Comparison of ENCODE assay signal across 8 cellular contexts in the genomic region with DNA sequence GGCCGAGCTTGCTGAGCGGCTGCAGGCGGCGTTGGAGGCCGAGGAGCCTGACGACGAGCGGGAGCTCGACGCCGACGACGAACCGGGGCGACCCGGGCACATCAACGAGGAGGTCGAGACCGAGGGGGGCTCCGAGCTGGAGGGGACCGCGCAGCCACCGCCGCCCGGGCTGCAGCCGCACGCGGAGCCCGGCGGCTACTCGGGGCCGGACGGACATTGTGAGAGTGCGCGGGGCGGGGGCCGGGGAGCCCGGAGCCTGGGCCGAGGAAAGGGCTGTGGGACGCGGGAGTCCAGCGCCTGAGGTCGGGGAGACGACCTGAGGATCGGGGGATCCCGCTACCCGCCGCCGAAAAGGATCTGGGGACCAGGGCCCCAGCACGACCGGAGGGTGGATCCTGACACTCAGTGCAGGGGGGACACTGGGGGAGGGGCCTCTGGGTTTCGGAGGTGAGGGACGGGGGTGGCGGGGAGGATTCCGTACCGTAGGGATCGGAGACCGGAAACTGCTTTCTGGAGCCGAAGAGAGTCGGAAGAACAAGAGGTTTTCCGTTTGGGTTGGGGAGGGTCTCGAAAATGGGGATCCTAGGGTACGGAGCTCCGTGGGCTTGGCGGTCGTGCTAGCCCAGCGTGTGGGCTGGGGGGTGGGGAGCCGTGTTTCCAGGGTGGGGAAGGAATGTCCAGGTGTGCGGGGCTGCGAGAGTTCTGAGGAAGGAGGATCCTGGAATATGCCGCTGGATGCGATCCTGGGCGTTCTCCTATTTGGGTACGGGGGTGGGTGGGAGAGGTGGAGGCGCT. TPM values are rescaled to one million over a fixed set of nuclear protein-coding genes. Genes with fewer than 3 reads are reported as not detected.
A peak's percentile ranks its signal among the peaks of the same experiment; 100 is the strongest.
DNase-seq lines count a peak whose midpoint lies in the region; FAIRE-seq and TF ChIP-seq lines count a peak whose summit lies in the region.

No MANE protein-coding gene starts in this region.

- no peaks in the 10 kb centered on the region for H3K9me3 Mint-ChIP-seq in activated T-cell treated with anti-CD3 and anti-CD28 coated beads, Interleukin-2, amount 50 U/mL, for 24 hours
- no peaks in the 10 kb centered on the region for H3K9me3 Mint-ChIP-seq in nephron progenitor cell

- H3K36me3 Mint-ChIP-seq in activated T-cell treated with anti-CD3 and anti-CD28 coated beads, Interleukin-2, amount 50 U/mL, for 24 hours (ENCODE audit: low read depth) = peaks cover 57% of the 10 kb centered on the region
- peaks cover 25% of the 10 kb centered on the region for H3K36me3 Mint-ChIP-seq in nephron progenitor cell (ENCODE audit: low read depth)

- WGBS in suprapubic skin = 1% methylated on average over 54 of the region's 75 CpGs

- peak overlapping the region; percentile 99 for H3K27ac ChIP-seq in suprapubic skin

- no peak for TF ChIP-seq CTCF in nephron progenitor cell (IDR thresholded peaks at IDR 0.05)
- no peak for TF ChIP-seq CTCF in suprapubic skin (IDR thresholded peaks at IDR 0.05)

- TF ChIP-seq POLR2A in suprapubic skin (IDR thresholded peaks at IDR 0.05) = no peak

- peaks cover 41% of the 10 kb centered on the region for H3K4me1 ChIP-seq in suprapubic skin

- no peaks in the 10 kb centered on the region for H3K27me3 Mint-ChIP-seq in activated T-cell treated with anti-CD3 and anti-CD28 coated beads, Interleukin-2, amount 50 U/mL, for 24 hours
- H3K27me3 Mint-ChIP-seq in nephron progenitor cell (ENCODE audit: low read depth, poor library complexity) = peaks cover 6% of the 10 kb centered on the region

- no peaks in the 10 kb centered on the region for H3K9me3 ChIP-seq in suprapubic skin

- peaks cover 26% of the 10 kb centered on the region for H3K36me3 ChIP-seq in suprapubic skin

- peak overlapping the region; percentile 93 for H3K4me3 Mint-ChIP-seq in activated T-cell treated with anti-CD3 and anti-CD28 coated beads, Interleukin-2, amount 50 U/mL, for 24 hours
- peak overlapping the region; percentile 100 for H3K4me3 Mint-ChIP-seq in nephron progenitor cell

- peak overlapping the region; percentile 100 for H3K27ac Mint-ChIP-seq in activated T-cell treated with anti-CD3 and anti-CD28 coated beads, Interleukin-2, amount 50 U/mL, for 24 hours
- peak overlapping the region; percentile 100 for H3K27ac Mint-ChIP-seq in nephron progenitor cell

- DNase-seq in A172 (ENCODE audit: low spot score) = peak; percentile 46
- no peak for DNase-seq in GM18507 (ENCODE audit: extremely low spot score, insufficient read length, low read depth)
- DNase-seq in NCI-H526 (lab: John Stamatoyannopoulos, UW) = peak; percentile 32 to 68
- DNase-seq in activated T-cell treated with anti-CD3 and anti-CD28 coated beads, Interleukin-2, amount 50 U/mL, for 24 hours = peak; percentile 79
- peak; percentile 24 for DNase-seq in fibroblast of gingiva (ENCODE audit: low read depth)
- DNase-seq in nephron progenitor cell = peak; percentile 57
- peak; percentile 81 to 83 for DNase-seq in suprapubic skin (ENCODE audit: low spot score in 2 of 2)
- DNase-seq in kidney glomerular epithelial cell (lab: John Stamatoyannopoulos, UW) = no peak

- FAIRE-seq in GM18507 (lab: Jason Lieb, UNC) = peak; percentile 42

- no peaks in the 10 kb centered on the region for H3K27me3 ChIP-seq in suprapubic skin

- peak overlapping the region; percentile 83 for H3K4me3 ChIP-seq in suprapubic skin

- H3K4me1 Mint-ChIP-seq in activated T-cell treated with anti-CD3 and anti-CD28 coated beads, Interleukin-2, amount 50 U/mL, for 24 hours (ENCODE audit: low read depth) = peaks cover 45% of the 10 kb centered on the region
- peaks cover 35% of the 10 kb centered on the region for H3K4me1 Mint-ChIP-seq in nephron progenitor cell

- no peak for TF ChIP-seq EP300 in suprapubic skin (IDR thresholded peaks at IDR 0.05)

RNA-seq across cellular contexts. Expression of a gene that starts 0.6 kb away (rescaled TPM):
- total RNA-seq in A172 (2014; rRNA removed; shearing (Covaris generic)) = 168 and 204 TPM in 2 replicates
- total RNA-seq in suprapubic skin = 100 to 1,000 TPM; 140 to 213 (median 188) TPM

RNA-seq across cellular contexts. Expression of a gene that starts 45.2 kb away (rescaled TPM):
- 8.3 and 8.9 TPM in 2 replicates for total RNA-seq in A172 (2014; rRNA removed; shearing (Covaris generic))
- total RNA-seq in suprapubic skin = 10 to 100 TPM; 13.4 to 30.0 (median 18.5) TPM

RNA-seq across cellular contexts. Expression of a gene that starts 45.8 kb away (rescaled TPM):
- total RNA-seq in A172 (2014; rRNA removed; shearing (Covaris generic)) = 418 and 457 TPM in 2 replicates
- total RNA-seq in suprapubic skin = 10 to 100 TPM; 18.2 to 35.8 (median 28.3) TPM

Comparison
In these comparisons a context has a peak if more than half of its experiments do, and no peak if none do; other contexts are left out.
1. DNase-seq: peak in A172 (single experiment), NCI-H526 (2 of 2), activated T-cell treated with anti-CD3 and anti-CD28 coated beads, Interleukin-2, amount 50 U/mL, for 24 hours (single experiment), fibroblast of gingiva (single experiment), nephron progenitor cell (single experiment) and suprapubic skin (2 of 2); none in GM18507 (single experiment) and kidney glomerular epithelial cell (single experiment).
2. RNA of a gene that starts 45.8 kb away (total RNA-seq): 418 to 457 TPM in A172; 18.2 to 35.8 TPM in suprapubic skin; every median in the first group is over 10 times any median in the second.